ENCODE assay signal across 8 cellular contexts in the genomic region with DNA sequence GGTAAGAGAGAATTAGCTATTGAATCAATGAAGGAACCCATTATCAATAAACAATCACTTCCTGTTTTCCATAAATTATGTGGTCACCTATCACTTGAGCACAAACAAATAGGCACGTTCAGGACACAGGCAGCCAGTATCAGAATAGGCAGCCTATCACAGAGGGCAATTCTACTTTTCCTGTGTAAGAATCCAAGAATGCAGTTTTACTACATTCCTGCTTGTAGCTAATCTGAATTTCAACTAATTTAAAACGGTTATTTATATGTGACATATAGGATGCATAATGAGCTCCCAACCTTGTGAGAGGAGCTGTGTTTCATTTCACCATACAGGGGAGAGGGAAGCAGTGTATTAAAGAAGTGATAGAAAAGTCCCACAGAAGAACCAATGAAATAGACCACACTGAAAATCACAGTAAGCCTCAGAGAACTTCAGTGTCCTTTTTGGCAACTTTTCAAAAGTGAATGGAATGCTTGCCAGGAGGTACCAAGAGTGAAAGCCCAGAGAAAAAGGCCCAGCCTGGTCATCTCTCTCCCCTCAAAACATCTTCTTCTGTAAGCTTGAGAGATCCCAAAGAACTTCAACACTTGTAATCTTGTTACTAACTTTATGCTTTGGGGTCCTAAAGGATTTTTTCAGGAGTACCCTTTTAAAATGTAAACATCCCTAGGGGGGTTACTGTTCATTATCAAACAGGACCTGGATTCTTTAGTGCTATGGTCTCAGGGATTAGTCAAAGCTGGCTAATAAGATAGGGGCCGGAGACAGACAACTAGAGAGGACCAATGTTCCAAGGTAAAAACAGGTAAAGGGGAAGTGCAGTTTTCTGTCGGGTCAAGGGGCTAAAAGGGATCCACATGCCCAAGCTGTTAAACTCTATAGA. TPM values are rescaled to one million over a fixed set of nuclear protein-coding genes. Genes with fewer than 3 reads are reported as not detected.
DNase-seq lines count a peak whose midpoint lies in the region; FAIRE-seq and TF ChIP-seq lines count a peak whose summit lies in the region.

No MANE protein-coding gene starts in this region.

- peak overlapping the region; percentile 81 to 96 (median 91); a peak in 21 of 22 replicates for H3K9ac ChIP-seq in BLaER1 treated with 17β-estradiol and CSF1 and Interleukin-3, amounts not matched to agents 10 nM and 100 nM

- H3K27ac Mint-ChIP-seq in HFFc6: peak overlapping the region; percentile 90
- peak overlapping the region; percentile 82 for H3K27ac Mint-ChIP-seq in activated T-helper 1 cell treated with anti-CD3 and anti-CD28 coated beads, Interleukin-12 subunit alpha, Interleukin-12 subunit beta, Interleukin-2, Interleukin-4 antibody, amounts not matched to agents 30 ng/mL and 10 ng/mL and 1 ng/mL, durations not matched to agents 14 hours and 24 hours and 36 hours

- FAIRE-seq in small intestine (lab: Jason Lieb, UNC): no peak

- no peaks in the 10 kb centered on the region for H3K9me3 Mint-ChIP-seq in HFFc6
- no peaks in the 10 kb centered on the region for H3K9me3 Mint-ChIP-seq in activated T-helper 1 cell treated with anti-CD3 and anti-CD28 coated beads, Interleukin-12 subunit alpha, Interleukin-12 subunit beta, Interleukin-2, Interleukin-4 antibody, amounts not matched to agents 30 ng/mL and 10 ng/mL and 1 ng/mL, durations not matched to agents 14 hours and 24 hours and 36 hours

- H3K27me3 Mint-ChIP-seq in HFFc6 (ENCODE audit: insufficient read depth): no peaks in the 10 kb centered on the region
- no peaks in the 10 kb centered on the region for H3K27me3 Mint-ChIP-seq in activated T-helper 1 cell treated with anti-CD3 and anti-CD28 coated beads, Interleukin-12 subunit alpha, Interleukin-12 subunit beta, Interleukin-2, Interleukin-4 antibody, amounts not matched to agents 30 ng/mL and 10 ng/mL and 1 ng/mL, durations not matched to agents 14 hours and 24 hours and 36 hours (ENCODE audit: insufficient read depth)

- DNase-seq in HFFc6 (peak; percentile 48), iPS DF 6.9 (ENCODE audit: low read depth, low spot score) (peak; percentile 16), small intestine (peak; percentile 14), AML-193 (lab: John Stamatoyannopoulos, UW) (no peak)
- DNase-seq in activated T-helper 1 cell treated with anti-CD3 and anti-CD28 coated beads, Interleukin-12 subunit alpha, Interleukin-12 subunit beta, Interleukin-2, Interleukin-4 antibody, amounts not matched to agents 30 ng/mL and 10 ng/mL and 1 ng/mL, durations not matched to agents 14 hours and 24 hours and 36 hours (ENCODE audit: low spot score): no peak
- no peak for DNase-seq in stimulated activated CD4-positive, alpha-beta T cell treated with anti-CD3 and anti-CD28 coated beads, Interleukin-12 subunit alpha, Interleukin-12 subunit beta, amount 100 ng/mL, for 4 hours
- DNase-seq in effector CD8-positive, alpha-beta T cell (lab: John Stamatoyannopoulos, UW): no peak

- H3K4me1 ChIP-seq in BLaER1 treated with 17β-estradiol and CSF1 and Interleukin-3, amounts not matched to agents 10 nM and 100 nM: peaks cover 14 to 43% (median 26%) of the 10 kb centered on the region in 10 experiments
- H3K4me1 ChIP-seq in iPS DF 6.9 (ENCODE audit: control insufficient read depth, insufficient read depth, low read length) (peaks cover 2% of the 10 kb centered on the region; the same call in 1 of the 2 replicates), small intestine (ENCODE audit: control insufficient read depth in 2 of 2, insufficient read depth in 1 of 2, low read depth in 1 of 2, low read length in 1 of 2) (peaks cover 0 to 3% of the 10 kb centered on the region in 2 donors)

- intact Hi-C loops in activated T-helper 1 cell treated with anti-CD3 and anti-CD28 coated beads, Interleukin-12 subunit alpha, Interleukin-12 subunit beta, Interleukin-2, Interleukin-4 antibody, amounts not matched to agents 30 ng/mL and 10 ng/mL and 1 ng/mL, durations not matched to agents 14 hours and 24 hours and 36 hours (cut with micrococcal nuclease): loop anchor here (5.0 kb wide), 5 partner anchors 424 to 886 kb away; a partner anchor contains a TSS

- no CpG with 5 or more reads among the region's 4 CpGs for WGBS in iPS DF 6.9 (ENCODE audit: insufficient coverage, insufficient read length)
- 5 to 37% (median 23%) methylated on average over 4 of the region's 4 CpGs for WGBS in small intestine, 3 donors

- peaks cover 42% of the 10 kb centered on the region for H3K4me1 Mint-ChIP-seq in HFFc6 (ENCODE audit: low read depth)
- peaks cover 37% of the 10 kb centered on the region for H3K4me1 Mint-ChIP-seq in activated T-helper 1 cell treated with anti-CD3 and anti-CD28 coated beads, Interleukin-12 subunit alpha, Interleukin-12 subunit beta, Interleukin-2, Interleukin-4 antibody, amounts not matched to agents 30 ng/mL and 10 ng/mL and 1 ng/mL, durations not matched to agents 14 hours and 24 hours and 36 hours (ENCODE audit: low read depth)

- no peak for TF ChIP-seq CTCF in HFFc6 (IDR thresholded peaks at IDR 0.05)

- H3K27me3 ChIP-seq in BLaER1 treated with 17β-estradiol and CSF1 and Interleukin-3, amounts not matched to agents 10 nM and 100 nM: no peaks in the 10 kb centered on the region
- H3K27me3 ChIP-seq in iPS DF 6.9 (ENCODE audit: control insufficient read depth, insufficient read depth, low read length) (no peaks in the 10 kb centered on the region), small intestine (ENCODE audit: control insufficient read depth in 2 of 2, insufficient read depth in 2 of 2, low read length in 2 of 2) (no peaks in the 10 kb centered on the region)

- peak overlapping the region; percentile 93 for H3K4me3 Mint-ChIP-seq in HFFc6
- peak overlapping the region; percentile 87 for H3K4me3 Mint-ChIP-seq in activated T-helper 1 cell treated with anti-CD3 and anti-CD28 coated beads, Interleukin-12 subunit alpha, Interleukin-12 subunit beta, Interleukin-2, Interleukin-4 antibody, amounts not matched to agents 30 ng/mL and 10 ng/mL and 1 ng/mL, durations not matched to agents 14 hours and 24 hours and 36 hours

- peak overlapping the region; percentile 66 to 83 (median 73) for H3K4me3 ChIP-seq in BLaER1 treated with 17β-estradiol and CSF1 and Interleukin-3, amounts not matched to agents 10 nM and 100 nM
- H3K4me3 ChIP-seq in iPS DF 6.9 (ENCODE audit: low read length): peak overlapping the region; percentile 78; the same call in 1 of the 2 replicates
- H3K4me3 ChIP-seq in small intestine (ENCODE audit: low read depth in 1 of 2, low read length in 2 of 2): peak overlapping the region; percentile 77 to 82

- H4K20me1 ChIP-seq in BLaER1 treated with 17β-estradiol and CSF1 and Interleukin-3, amounts not matched to agents 10 nM and 100 nM: no peaks in the 10 kb centered on the region

- H3K36me3 Mint-ChIP-seq in HFFc6 (ENCODE audit: low read depth): peaks cover 18% of the 10 kb centered on the region
- peaks cover 21% of the 10 kb centered on the region for H3K36me3 Mint-ChIP-seq in activated T-helper 1 cell treated with anti-CD3 and anti-CD28 coated beads, Interleukin-12 subunit alpha, Interleukin-12 subunit beta, Interleukin-2, Interleukin-4 antibody, amounts not matched to agents 30 ng/mL and 10 ng/mL and 1 ng/mL, durations not matched to agents 14 hours and 24 hours and 36 hours (ENCODE audit: low read depth)

- H3K9me3 ChIP-seq in BLaER1 treated with 17β-estradiol and CSF1 and Interleukin-3, amounts not matched to agents 10 nM and 100 nM (replicated peaks in 1 of 11): peaks cover 0 to 19% (median 7%) of the 10 kb centered on the region in 11 experiments; a peak in 6 of 22 replicates
- no peaks in the 10 kb centered on the region for H3K9me3 ChIP-seq in iPS DF 6.9 (ENCODE audit: control insufficient read depth, insufficient read depth, low read length)
- H3K9me3 ChIP-seq in small intestine (ENCODE audit: control insufficient read depth, low read depth): no peaks in the 10 kb centered on the region

- H3K36me3 ChIP-seq in BLaER1 treated with 17β-estradiol and CSF1 and Interleukin-3, amounts not matched to agents 10 nM and 100 nM: peaks cover 0 to 31% (median 24%) of the 10 kb centered on the region in 11 experiments; a peak in 16 of 22 replicates
- no peaks in the 10 kb centered on the region; the same call in 1 of the 2 replicates for H3K36me3 ChIP-seq in iPS DF 6.9 (ENCODE audit: control insufficient read depth, insufficient read depth, low read length)
- peaks cover 4 to 6% of the 10 kb centered on the region in 2 donors for H3K36me3 ChIP-seq in small intestine (ENCODE audit: control insufficient read depth in 2 of 2, insufficient read depth in 2 of 2, low read length in 2 of 2)

- H3K4me2 ChIP-seq in BLaER1 treated with 17β-estradiol and CSF1 and Interleukin-3, amounts not matched to agents 10 nM and 100 nM: peak overlapping the region; percentile 79 to 97 (median 92)

- H3K27ac ChIP-seq in BLaER1 treated with 17β-estradiol and CSF1 and Interleukin-3, amounts not matched to agents 10 nM and 100 nM: peak overlapping the region in 10 of 11 experiments; percentile 86 to 94 (median 91); a peak in 18 of 22 replicates
- no peak overlapping the region for H3K27ac ChIP-seq in iPS DF 6.9 (ENCODE audit: low read length)
- H3K27ac ChIP-seq in small intestine (ENCODE audit: low read depth in 1 of 2, low read length in 1 of 2): peak overlapping the region; percentile 20 to 83

RNA-seq across cellular contexts. Expression of a gene that starts 1.3 kb away (rescaled TPM):
- total RNA-seq in HFFc6 (2021; fragmentation: NEBNext Ultra II Directional; extraction: Animal tissue kit (Norgen Biotek cat#: 25700)): 10 to 100 TPM in 3 of 6 experiments, 1 to 10 TPM in 3; 7.2 to 13.6 (median 10.1) TPM
- 11.3 and 16.0 TPM in 2 replicates for total RNA-seq in activated T-helper 1 cell treated with anti-CD3 and anti-CD28 coated beads, Interleukin-12 subunit alpha, Interleukin-12 subunit beta, Interleukin-2, Interleukin-4 antibody, amounts not matched to agents 30 ng/mL and 10 ng/mL and 1 ng/mL, durations not matched to agents 14 hours and 24 hours and 36 hours
- 10 to 100 TPM; 10.5 to 15.7 (median 12.5) TPM for polyA plus RNA-seq in small intestine

Comparison
In these comparisons a context has a peak if more than half of its experiments do, and no peak if none do; other contexts are left out.
1. DNase-seq: peak in HFFc6 (single experiment), iPS DF 6.9 (single experiment) and small intestine (single experiment); none in activated T-helper 1 cell treated with anti-CD3 and anti-CD28 coated beads, Interleukin-12 subunit alpha, Interleukin-12 subunit beta, Interleukin-2, Interleukin-4 antibody, amounts not matched to agents 30 ng/mL and 10 ng/mL and 1 ng/mL, durations not matched to agents 14 hours and 24 hours and 36 hours (single experiment), AML-193 (0 of 2), stimulated activated CD4-positive, alpha-beta T cell treated with anti-CD3 and anti-CD28 coated beads, Interleukin-12 subunit alpha, Interleukin-12 subunit beta, amount 100 ng/mL, for 4 hours (single experiment) and effector CD8-positive, alpha-beta T cell (single experiment).
2. Peak in every context shown above with its lines, with median percentiles within 50 percentile points of each other: H3K4me3 ChIP-seq.